ENCODE assay signal across 1 cellular context in the genomic region with DNA sequence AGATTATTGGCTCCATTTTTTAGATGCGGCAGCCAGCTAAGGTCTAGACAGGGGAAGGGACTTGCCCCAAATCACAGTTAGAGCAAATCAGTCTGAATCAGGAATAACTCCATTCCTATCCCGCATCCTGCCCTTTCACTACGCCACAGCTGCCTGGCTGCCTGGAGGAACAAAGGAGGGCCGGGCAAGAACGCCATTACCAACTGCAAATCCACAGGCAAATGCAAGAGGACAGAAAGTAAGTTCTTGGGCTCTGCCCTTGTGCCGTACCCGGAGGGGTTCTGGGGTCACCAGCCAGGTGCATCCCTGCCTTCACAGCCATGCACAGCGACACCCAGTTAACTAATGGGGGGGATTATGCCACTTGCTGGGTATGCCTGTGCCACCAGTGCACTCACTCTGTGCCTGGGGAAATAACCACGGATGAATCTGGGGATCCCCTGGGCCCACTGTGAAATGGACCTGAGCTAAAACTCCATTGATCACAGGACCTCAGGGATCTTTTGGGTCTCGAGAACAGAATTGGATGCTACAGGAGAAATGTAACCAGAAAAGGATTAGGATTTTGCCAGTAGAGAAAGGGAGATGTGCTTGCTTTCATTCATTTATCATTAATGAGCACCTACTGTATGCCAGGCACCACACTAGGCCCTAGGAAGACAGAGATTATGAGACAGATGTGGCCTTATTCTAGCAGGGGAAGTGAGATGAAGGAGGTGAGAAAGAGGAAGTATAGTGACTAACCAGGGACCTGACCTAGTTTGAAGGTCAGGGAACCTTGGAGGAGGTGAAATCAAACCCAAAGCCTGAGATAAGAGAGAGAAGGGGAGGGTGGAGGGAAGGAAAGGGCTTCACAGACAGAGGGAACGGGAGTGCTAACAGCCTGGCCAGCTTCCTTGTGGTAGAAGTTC.
A peak's percentile ranks its signal among the peaks of the same experiment; 100 is the strongest.
TF ChIP-seq lines count a peak whose summit lies in the region.

No MANE protein-coding gene starts in this region.

TF ChIP-seq in K562, 482 proteins besides CTCF, POLR2A, EP300 and RAD21 (continued from another document and continues in another):
- TF ChIP-seq, protein P1, sequence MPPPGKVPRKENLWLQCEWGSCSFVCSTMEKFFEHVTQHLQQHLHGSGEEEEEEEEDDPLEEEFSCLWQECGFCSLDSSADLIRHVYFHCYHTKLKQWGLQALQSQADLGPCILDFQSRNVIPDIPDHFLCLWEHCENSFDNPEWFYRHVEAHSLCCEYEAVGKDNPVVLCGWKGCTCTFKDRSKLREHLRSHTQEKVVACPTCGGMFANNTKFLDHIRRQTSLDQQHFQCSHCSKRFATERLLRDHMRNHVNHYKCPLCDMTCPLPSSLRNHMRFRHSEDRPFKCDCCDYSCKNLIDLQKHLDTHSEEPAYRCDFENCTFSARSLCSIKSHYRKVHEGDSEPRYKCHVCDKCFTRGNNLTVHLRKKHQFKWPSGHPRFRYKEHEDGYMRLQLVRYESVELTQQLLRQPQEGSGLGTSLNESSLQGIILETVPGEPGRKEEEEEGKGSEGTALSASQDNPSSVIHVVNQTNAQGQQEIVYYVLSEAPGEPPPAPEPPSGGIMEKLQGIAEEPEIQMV (tag; conservative IDR thresholded peaks at IDR 0.05; ENCODE audit: low read depth), result no peak
- TF ChIP-seq CREM (IDR thresholded peaks at IDR 0.05; ENCODE audit: low read depth), result peak; percentile 34; the same call in 1 of the 2 replicates
- no peak for TF ChIP-seq RFX5 (IDR thresholded peaks at IDR 0.05; ENCODE audit: low read depth, low read length)
- no peak for TF ChIP-seq SAFB (IDR thresholded peaks at IDR 0.05; ENCODE audit: borderline replicate concordance, low read depth, low read length)
- TF ChIP-seq ZNF561 (CRISPR knock-in tag; conservative IDR thresholded peaks at IDR 0.05), result no peak
- no peak for TF ChIP-seq CBFB (CRISPR knock-in tag; IDR thresholded peaks at IDR 0.05)
- TF ChIP-seq YY1 (IDR thresholded peaks at IDR 0.05; ENCODE audit: borderline replicate concordance in 1 of 3, control insufficient read depth in 1 of 3, extremely low read depth in 1 of 3, insufficient read depth in 3 of 3, insufficient read length in 1 of 3, insufficient replicate concordance in 2 of 3, low read depth in 1 of 3, low read length in 2 of 3), result no peak
- no peak for TF ChIP-seq ZNF3 (CRISPR knock-in tag; IDR thresholded peaks at IDR 0.05)
- no peak for TF ChIP-seq ZBTB1 (CRISPR knock-in tag; IDR thresholded peaks at IDR 0.05; ENCODE audit: borderline replicate concordance, low read depth)
- TF ChIP-seq, protein P2, sequence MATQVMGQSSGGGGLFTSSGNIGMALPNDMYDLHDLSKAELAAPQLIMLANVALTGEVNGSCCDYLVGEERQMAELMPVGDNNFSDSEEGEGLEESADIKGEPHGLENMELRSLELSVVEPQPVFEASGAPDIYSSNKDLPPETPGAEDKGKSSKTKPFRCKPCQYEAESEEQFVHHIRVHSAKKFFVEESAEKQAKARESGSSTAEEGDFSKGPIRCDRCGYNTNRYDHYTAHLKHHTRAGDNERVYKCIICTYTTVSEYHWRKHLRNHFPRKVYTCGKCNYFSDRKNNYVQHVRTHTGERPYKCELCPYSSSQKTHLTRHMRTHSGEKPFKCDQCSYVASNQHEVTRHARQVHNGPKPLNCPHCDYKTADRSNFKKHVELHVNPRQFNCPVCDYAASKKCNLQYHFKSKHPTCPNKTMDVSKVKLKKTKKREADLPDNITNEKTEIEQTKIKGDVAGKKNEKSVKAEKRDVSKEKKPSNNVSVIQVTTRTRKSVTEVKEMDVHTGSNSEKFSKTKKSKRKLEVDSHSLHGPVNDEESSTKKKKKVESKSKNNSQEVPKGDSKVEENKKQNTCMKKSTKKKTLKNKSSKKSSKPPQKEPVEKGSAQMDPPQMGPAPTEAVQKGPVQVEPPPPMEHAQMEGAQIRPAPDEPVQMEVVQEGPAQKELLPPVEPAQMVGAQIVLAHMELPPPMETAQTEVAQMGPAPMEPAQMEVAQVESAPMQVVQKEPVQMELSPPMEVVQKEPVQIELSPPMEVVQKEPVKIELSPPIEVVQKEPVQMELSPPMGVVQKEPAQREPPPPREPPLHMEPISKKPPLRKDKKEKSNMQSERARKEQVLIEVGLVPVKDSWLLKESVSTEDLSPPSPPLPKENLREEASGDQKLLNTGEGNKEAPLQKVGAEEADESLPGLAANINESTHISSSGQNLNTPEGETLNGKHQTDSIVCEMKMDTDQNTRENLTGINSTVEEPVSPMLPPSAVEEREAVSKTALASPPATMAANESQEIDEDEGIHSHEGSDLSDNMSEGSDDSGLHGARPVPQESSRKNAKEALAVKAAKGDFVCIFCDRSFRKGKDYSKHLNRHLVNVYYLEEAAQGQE (CRISPR knock-in tag; IDR thresholded peaks at IDR 0.05; ENCODE audit: low read depth), result no peak
- TF ChIP-seq BACH1 (tag; IDR thresholded peaks at IDR 0.05), result no peak
- peak; percentile 44; the same call in 1 of the 2 replicates for TF ChIP-seq ZFX (CRISPR knock-in tag; IDR thresholded peaks at IDR 0.05)
- TF ChIP-seq SIRT6 (IDR thresholded peaks at IDR 0.05; ENCODE audit: low read depth, low read length), result no peak
- TF ChIP-seq ZNF707 (CRISPR knock-in tag; conservative IDR thresholded peaks at IDR 0.05), result 0 out of 2 replicates have a peak, but pooled peaks have one; percentile 21
- TF ChIP-seq FOXA3 (CRISPR knock-in tag; conservative IDR thresholded peaks at IDR 0.05 in 1 of 2, IDR thresholded peaks at IDR 0.05 in 1 of 2), result no peak
- TF ChIP-seq, protein P3, sequence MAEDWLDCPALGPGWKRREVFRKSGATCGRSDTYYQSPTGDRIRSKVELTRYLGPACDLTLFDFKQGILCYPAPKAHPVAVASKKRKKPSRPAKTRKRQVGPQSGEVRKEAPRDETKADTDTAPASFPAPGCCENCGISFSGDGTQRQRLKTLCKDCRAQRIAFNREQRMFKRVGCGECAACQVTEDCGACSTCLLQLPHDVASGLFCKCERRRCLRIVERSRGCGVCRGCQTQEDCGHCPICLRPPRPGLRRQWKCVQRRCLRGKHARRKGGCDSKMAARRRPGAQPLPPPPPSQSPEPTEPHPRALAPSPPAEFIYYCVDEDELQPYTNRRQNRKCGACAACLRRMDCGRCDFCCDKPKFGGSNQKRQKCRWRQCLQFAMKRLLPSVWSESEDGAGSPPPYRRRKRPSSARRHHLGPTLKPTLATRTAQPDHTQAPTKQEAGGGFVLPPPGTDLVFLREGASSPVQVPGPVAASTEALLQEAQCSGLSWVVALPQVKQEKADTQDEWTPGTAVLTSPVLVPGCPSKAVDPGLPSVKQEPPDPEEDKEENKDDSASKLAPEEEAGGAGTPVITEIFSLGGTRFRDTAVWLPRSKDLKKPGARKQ (CRISPR knock-in tag; IDR thresholded peaks at IDR 0.05), result no peak
- TF ChIP-seq CHD2 (IDR thresholded peaks at IDR 0.05; ENCODE audit: low read depth, low read length), result no peak
- no peak for TF ChIP-seq ILF3 (IDR thresholded peaks at IDR 0.05; ENCODE audit: borderline replicate concordance)
- TF ChIP-seq MCM3 (IDR thresholded peaks at IDR 0.05), result no peak
- TF ChIP-seq ELF1 (tag; IDR thresholded peaks at IDR 0.05), result peak; percentile 58; the same call in 1 of the 2 replicates
- no peak for TF ChIP-seq TCF7 (IDR thresholded peaks at IDR 0.05; ENCODE audit: borderline replicate concordance)
- peak; percentile 92 for TF ChIP-seq ZEB2 (IDR thresholded peaks at IDR 0.05)
- TF ChIP-seq IFI16 (CRISPR knock-in tag; IDR thresholded peaks at IDR 0.05), result no peak
- no peak for TF ChIP-seq OTX1 (CRISPR knock-in tag; IDR thresholded peaks at IDR 0.05)
- TF ChIP-seq, protein P4, sequence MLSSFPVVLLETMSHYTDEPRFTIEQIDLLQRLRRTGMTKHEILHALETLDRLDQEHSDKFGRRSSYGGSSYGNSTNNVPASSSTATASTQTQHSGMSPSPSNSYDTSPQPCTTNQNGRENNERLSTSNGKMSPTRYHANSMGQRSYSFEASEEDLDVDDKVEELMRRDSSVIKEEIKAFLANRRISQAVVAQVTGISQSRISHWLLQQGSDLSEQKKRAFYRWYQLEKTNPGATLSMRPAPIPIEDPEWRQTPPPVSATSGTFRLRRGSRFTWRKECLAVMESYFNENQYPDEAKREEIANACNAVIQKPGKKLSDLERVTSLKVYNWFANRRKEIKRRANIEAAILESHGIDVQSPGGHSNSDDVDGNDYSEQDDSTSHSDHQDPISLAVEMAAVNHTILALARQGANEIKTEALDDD (IDR thresholded peaks at IDR 0.05), result peak; percentile 99
- TF ChIP-seq TEAD2 (tag; IDR thresholded peaks at IDR 0.05), result no peak
- TF ChIP-seq ZNF174 (CRISPR knock-in tag; IDR thresholded peaks at IDR 0.05), result no peak
- TF ChIP-seq L3MBTL2 (IDR thresholded peaks at IDR 0.05), result no peak; the same call in 1 of the 2 replicates
- TF ChIP-seq, protein P5, sequence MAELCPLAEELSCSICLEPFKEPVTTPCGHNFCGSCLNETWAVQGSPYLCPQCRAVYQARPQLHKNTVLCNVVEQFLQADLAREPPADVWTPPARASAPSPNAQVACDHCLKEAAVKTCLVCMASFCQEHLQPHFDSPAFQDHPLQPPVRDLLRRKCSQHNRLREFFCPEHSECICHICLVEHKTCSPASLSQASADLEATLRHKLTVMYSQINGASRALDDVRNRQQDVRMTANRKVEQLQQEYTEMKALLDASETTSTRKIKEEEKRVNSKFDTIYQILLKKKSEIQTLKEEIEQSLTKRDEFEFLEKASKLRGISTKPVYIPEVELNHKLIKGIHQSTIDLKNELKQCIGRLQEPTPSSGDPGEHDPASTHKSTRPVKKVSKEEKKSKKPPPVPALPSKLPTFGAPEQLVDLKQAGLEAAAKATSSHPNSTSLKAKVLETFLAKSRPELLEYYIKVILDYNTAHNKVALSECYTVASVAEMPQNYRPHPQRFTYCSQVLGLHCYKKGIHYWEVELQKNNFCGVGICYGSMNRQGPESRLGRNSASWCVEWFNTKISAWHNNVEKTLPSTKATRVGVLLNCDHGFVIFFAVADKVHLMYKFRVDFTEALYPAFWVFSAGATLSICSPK (IDR thresholded peaks at IDR 0.05; ENCODE audit: borderline replicate concordance), result no peak
- peak; percentile 66 for TF ChIP-seq NCOR1 (IDR thresholded peaks at IDR 0.05)
- TF ChIP-seq, protein P6, sequence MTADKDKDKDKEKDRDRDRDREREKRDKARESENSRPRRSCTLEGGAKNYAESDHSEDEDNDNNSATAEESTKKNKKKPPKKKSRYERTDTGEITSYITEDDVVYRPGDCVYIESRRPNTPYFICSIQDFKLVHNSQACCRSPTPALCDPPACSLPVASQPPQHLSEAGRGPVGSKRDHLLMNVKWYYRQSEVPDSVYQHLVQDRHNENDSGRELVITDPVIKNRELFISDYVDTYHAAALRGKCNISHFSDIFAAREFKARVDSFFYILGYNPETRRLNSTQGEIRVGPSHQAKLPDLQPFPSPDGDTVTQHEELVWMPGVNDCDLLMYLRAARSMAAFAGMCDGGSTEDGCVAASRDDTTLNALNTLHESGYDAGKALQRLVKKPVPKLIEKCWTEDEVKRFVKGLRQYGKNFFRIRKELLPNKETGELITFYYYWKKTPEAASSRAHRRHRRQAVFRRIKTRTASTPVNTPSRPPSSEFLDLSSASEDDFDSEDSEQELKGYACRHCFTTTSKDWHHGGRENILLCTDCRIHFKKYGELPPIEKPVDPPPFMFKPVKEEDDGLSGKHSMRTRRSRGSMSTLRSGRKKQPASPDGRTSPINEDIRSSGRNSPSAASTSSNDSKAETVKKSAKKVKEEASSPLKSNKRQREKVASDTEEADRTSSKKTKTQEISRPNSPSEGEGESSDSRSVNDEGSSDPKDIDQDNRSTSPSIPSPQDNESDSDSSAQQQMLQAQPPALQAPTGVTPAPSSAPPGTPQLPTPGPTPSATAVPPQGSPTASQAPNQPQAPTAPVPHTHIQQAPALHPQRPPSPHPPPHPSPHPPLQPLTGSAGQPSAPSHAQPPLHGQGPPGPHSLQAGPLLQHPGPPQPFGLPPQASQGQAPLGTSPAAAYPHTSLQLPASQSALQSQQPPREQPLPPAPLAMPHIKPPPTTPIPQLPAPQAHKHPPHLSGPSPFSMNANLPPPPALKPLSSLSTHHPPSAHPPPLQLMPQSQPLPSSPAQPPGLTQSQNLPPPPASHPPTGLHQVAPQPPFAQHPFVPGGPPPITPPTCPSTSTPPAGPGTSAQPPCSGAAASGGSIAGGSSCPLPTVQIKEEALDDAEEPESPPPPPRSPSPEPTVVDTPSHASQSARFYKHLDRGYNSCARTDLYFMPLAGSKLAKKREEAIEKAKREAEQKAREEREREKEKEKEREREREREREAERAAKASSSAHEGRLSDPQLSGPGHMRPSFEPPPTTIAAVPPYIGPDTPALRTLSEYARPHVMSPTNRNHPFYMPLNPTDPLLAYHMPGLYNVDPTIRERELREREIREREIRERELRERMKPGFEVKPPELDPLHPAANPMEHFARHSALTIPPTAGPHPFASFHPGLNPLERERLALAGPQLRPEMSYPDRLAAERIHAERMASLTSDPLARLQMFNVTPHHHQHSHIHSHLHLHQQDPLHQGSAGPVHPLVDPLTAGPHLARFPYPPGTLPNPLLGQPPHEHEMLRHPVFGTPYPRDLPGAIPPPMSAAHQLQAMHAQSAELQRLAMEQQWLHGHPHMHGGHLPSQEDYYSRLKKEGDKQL (CRISPR knock-in tag; IDR thresholded peaks at IDR 0.05; ENCODE audit: borderline replicate concordance), result no peak
- no peak for TF ChIP-seq U2AF2 (optimal IDR thresholded peaks at IDR 0.05; ENCODE audit: low read depth, low read length)
- TF ChIP-seq POLR2AphosphoS2 (IDR thresholded peaks at IDR 0.05; ENCODE audit: low read length), result no peak
- TF ChIP-seq ARID1B (IDR thresholded peaks at IDR 0.05), result peak; percentile 81
- TF ChIP-seq POLR2G (IDR thresholded peaks at IDR 0.05; ENCODE audit: low read depth, low read length), result no peak
- TF ChIP-seq, protein P7, sequence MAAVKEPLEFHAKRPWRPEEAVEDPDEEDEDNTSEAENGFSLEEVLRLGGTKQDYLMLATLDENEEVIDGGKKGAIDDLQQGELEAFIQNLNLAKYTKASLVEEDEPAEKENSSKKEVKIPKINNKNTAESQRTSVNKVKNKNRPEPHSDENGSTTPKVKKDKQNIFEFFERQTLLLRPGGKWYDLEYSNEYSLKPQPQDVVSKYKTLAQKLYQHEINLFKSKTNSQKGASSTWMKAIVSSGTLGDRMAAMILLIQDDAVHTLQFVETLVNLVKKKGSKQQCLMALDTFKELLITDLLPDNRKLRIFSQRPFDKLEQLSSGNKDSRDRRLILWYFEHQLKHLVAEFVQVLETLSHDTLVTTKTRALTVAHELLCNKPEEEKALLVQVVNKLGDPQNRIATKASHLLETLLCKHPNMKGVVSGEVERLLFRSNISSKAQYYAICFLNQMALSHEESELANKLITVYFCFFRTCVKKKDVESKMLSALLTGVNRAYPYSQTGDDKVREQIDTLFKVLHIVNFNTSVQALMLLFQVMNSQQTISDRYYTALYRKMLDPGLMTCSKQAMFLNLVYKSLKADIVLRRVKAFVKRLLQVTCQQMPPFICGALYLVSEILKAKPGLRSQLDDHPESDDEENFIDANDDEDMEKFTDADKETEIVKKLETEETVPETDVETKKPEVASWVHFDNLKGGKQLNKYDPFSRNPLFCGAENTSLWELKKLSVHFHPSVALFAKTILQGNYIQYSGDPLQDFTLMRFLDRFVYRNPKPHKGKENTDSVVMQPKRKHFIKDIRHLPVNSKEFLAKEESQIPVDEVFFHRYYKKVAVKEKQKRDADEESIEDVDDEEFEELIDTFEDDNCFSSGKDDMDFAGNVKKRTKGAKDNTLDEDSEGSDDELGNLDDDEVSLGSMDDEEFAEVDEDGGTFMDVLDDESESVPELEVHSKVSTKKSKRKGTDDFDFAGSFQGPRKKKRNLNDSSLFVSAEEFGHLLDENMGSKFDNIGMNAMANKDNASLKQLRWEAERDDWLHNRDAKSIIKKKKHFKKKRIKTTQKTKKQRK (IDR thresholded peaks at IDR 0.05; ENCODE audit: borderline replicate concordance, low read depth, low read length), result no peak
- no peak for TF ChIP-seq ILK (tag; IDR thresholded peaks at IDR 0.05; ENCODE audit: borderline replicate concordance, low read depth)
- TF ChIP-seq NBN (IDR thresholded peaks at IDR 0.05; ENCODE audit: low read depth), result peak; percentile 96
